ENCODE assay signal across 8 cellular contexts in the genomic region with DNA sequence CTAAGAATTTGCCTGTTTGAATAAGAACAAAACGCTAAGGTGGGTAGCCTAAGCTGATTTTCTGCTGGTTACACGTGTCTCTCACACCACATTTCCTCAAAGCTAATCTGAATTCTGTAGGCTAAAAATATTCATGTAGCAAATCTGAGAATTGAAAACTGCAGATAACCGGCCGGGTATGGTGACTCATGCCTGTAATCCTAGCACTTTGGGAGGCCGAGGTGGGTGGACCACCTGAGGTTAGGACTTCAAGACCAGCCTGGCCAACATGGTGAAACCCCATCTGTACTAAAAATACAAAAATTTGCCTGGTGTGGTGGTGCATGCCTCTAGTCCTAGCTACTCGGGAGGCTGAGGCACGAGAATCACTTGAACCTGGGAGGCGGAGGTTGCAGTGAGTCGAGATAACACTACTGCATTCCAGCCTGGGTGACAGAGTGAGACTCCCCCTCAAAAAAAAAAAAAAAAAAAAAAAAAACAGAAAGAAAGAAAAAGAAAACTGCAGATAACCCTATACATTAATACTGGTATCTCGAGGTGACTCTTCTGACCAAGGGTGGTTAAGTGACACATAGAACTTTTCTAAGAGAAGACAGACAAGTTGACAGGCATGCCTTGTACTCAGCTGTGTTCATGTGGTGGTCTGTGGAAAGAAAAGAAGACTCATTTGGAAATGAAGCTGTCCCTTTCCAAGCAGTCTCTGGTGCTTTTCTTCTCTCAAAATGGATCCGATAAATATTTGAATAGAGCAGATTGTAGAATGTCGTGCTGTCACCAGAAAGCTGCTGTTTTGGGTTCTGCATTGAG. TPM values are rescaled to one million over a fixed set of nuclear protein-coding genes. Genes with fewer than 3 reads are reported as not detected.
DNase-seq lines count a peak whose midpoint lies in the region; ATAC-seq lines count a peak whose summit lies in the region.

No MANE protein-coding gene starts in this region.

- no peaks in the 10 kb centered on the region for H3K9me3 Mint-ChIP-seq in T-cell

- no peaks in the 10 kb centered on the region for H3K9me3 ChIP-seq in muscle layer of duodenum (ENCODE audit: control insufficient read depth in 1 of 2, low read length in 2 of 2)

- peaks cover 12 to 37% (median 25%) of the 10 kb centered on the region in 3 donors for H3K4me1 Mint-ChIP-seq in T-cell

- H3K4me3 Mint-ChIP-seq in T-cell: peak overlapping the region in 2 of 3 donors; percentile 24 to 42

- H3K36me3 ChIP-seq in muscle layer of duodenum (ENCODE audit: control insufficient read depth in 1 of 2, insufficient read depth in 2 of 2, low read length in 2 of 2): peaks cover 25 to 39% of the 10 kb centered on the region in 2 donors

- no peaks in the 10 kb centered on the region for H3K4me1 ChIP-seq in muscle layer of duodenum (ENCODE audit: control insufficient read depth in 1 of 2, insufficient read depth in 2 of 2, low read length in 2 of 2)

- H3K27me3 ChIP-seq in muscle layer of duodenum (ENCODE audit: low read depth, low read length): no peaks in the 10 kb centered on the region

- peak overlapping the region; percentile 91 to 92 for H3K27ac Mint-ChIP-seq in T-cell

- peak overlapping the region; percentile 20 for H3K27ac ChIP-seq in muscle layer of duodenum (ENCODE audit: low read length)

- no peak overlapping the region for H3K4me3 ChIP-seq in muscle layer of duodenum (ENCODE audit: low read depth in 1 of 2, low read length in 2 of 2)

- CTCF ChIA-PET in T-cell (lab: Charles Lee): interaction anchor here in 1 of 2 donors (0.5 to 0.7 kb wide), 2 partner anchors 21 to 165 kb away, joined by 3 to 7 read pairs; no protein-coding TSS in a partner anchor

- DNase-seq in T-cell (no peak), COLO668 (lab: John Stamatoyannopoulos, UW; ENCODE audit: unreplicated experiment) (no peak), NCI-H1092 (lab: John Stamatoyannopoulos, UW) (no peak), NCI-H146 (lab: John Stamatoyannopoulos, UW) (no peak), NCI-H748 treated with DMSO at 0.1 percent for 48 hours (lab: John Stamatoyannopoulos, UW) (no peak)

- H3K27me3 Mint-ChIP-seq in T-cell: no peaks in the 10 kb centered on the region

- H3K36me3 Mint-ChIP-seq in T-cell: peaks cover 24% of the 10 kb centered on the region

- ATAC-seq in GM18502 (IDR thresholded peaks at IDR 0.05; ENCODE audit: poor library complexity, unreplicated experiment): peak; percentile 72
- peak; percentile 64 for ATAC-seq in GM21723 (IDR thresholded peaks at IDR 0.05; ENCODE audit: unreplicated experiment)
- no peak for ATAC-seq in T-cell (replicated peaks in 1 of 4)

- POLR2A ChIA-PET in T-cell (lab: Charles Lee): no interaction called here

RNA-seq across cellular contexts. Expression of a gene that starts 24.7 kb away (rescaled TPM):
- total RNA-seq in T-cell: 100 to 1,000 TPM; 122 to 204 (median 137) TPM

RNA-seq across cellular contexts. Expression of a gene that starts 55.9 kb away (rescaled TPM):
- total RNA-seq in T-cell: 10 to 100 TPM; 11.3 to 14.6 (median 13.6) TPM

Comparison
In these comparisons a context has a peak if more than half of its experiments do, and no peak if none do; other contexts are left out.
1. ATAC-seq: peak in GM18502 (single experiment) and GM21723 (single experiment); none in T-cell (0 of 4).